Comparison of ENCODE assay signal across 10 cellular contexts in genomic region chr6:43180985-43181384, GRCh38. TPM values are rescaled to one million over a fixed set of nuclear protein-coding genes. Genes with fewer than 3 reads are reported as not detected.
A peak's percentile ranks its signal among the peaks of the same experiment; 100 is the strongest.
DNase-seq lines count a peak whose midpoint lies in the region; ATAC-seq and TF ChIP-seq lines count a peak whose summit lies in the region.
"Had no signal": no experiment of that assay in that cellular context is flagged by ENCODE, and none has a peak within 500 bp of the region (broad histone marks: within the 10 kb centered on the region; RNA-seq: fewer than 3 reads in every experiment).

No MANE protein-coding gene starts in this region.

- H2BK120ac ChIP-seq in IMR-90 (ENCODE audit: low read depth, low read length): no peak overlapping the region

- H3K9me1 ChIP-seq in IMR-90 (ENCODE audit: insufficient read depth, low read length): peaks cover 2% of the 10 kb centered on the region

- WGBS in IMR-90 (ENCODE audit: extremely low coverage in 2 of 2, insufficient read length in 1 of 2), 2 experiments: 73% methylated on average over 2 of the region's 5 CpGs; no CpG with 5 or more reads in 1 of the 2 experiments

- H2AFZ ChIP-seq in IMR-90 (replicated peaks; ENCODE audit: low read length, poor library complexity): no peak overlapping the region

- in situ Hi-C loops in IMR-90 (cut with MboI; ENCODE audit: low sequenced_read_pairs): no loop called here

- no peak overlapping the region for H4K91ac ChIP-seq in IMR-90 (ENCODE audit: insufficient read depth, low read depth, low read length)

- POLR2A ChIA-PET in CD4-positive, alpha-beta T cell (lab: Charles Lee): interaction anchor here (1.9 kb wide), 1 partner anchor 9 kb away, joined by 20 read pairs; the partner anchor contains the start of gene SRF
- POLR2A ChIA-PET in IMR-90 (lab: Charles Lee; ENCODE audit: unreplicated experiment): no interaction called here
- POLR2A ChIA-PET in naive thymus-derived CD8-positive, alpha-beta T cell (lab: Charles Lee): interaction anchor here (1.2 to 1.7 kb wide), 3 partner anchors 9 to 275 kb away, joined by 3 to 9 read pairs (median 5); partner anchors contain the start of genes DLK2, PPP2R5D and SRF

- peak overlapping the region; percentile 27; the same call in 1 of the 2 replicates for H3K4ac ChIP-seq in IMR-90 (ENCODE audit: low read depth, low read length)

- peaks cover 55% of the 10 kb centered on the region for H3K36me3 Mint-ChIP-seq in CD4-positive, alpha-beta T cell (ENCODE audit: low read depth)
- H3K36me3 Mint-ChIP-seq in naive thymus-derived CD8-positive, alpha-beta T cell: peaks cover 0 to 48% (median 8%) of the 10 kb centered on the region in 3 donors

- no peak overlapping the region for H2BK20ac ChIP-seq in IMR-90 (ENCODE audit: low read depth, low read length)

- ATAC-seq in CD4-positive, alpha-beta T cell (ENCODE audit: poor library complexity): no peak
- no peak for ATAC-seq in IMR-90 (ENCODE audit: low read depth)
- no peak for ATAC-seq in naive thymus-derived CD8-positive, alpha-beta T cell
- no peak for ATAC-seq in HG03135 (IDR thresholded peaks at IDR 0.05; ENCODE audit: unreplicated experiment)
- ATAC-seq in GM18519 (IDR thresholded peaks at IDR 0.05; ENCODE audit: low FRiP score, unreplicated experiment): no peak
- ATAC-seq in GM21723 (IDR thresholded peaks at IDR 0.05; ENCODE audit: unreplicated experiment): no peak

- no peaks in the 10 kb centered on the region for H3K9me3 Mint-ChIP-seq in CD4-positive, alpha-beta T cell
- no peaks in the 10 kb centered on the region for H3K9me3 Mint-ChIP-seq in naive thymus-derived CD8-positive, alpha-beta T cell

- peaks cover 2% of the 10 kb centered on the region for H3K4me1 ChIP-seq in IMR-90 (ENCODE audit: control insufficient read depth, insufficient read depth, low read length)

- no peak for DNase-seq in CD4-positive, alpha-beta T cell
- DNase-seq in IMR-90 (peak; percentile 19), amniotic epithelial cell (ENCODE audit: low read depth) (peak; percentile 58), NCI-H128 (lab: John Stamatoyannopoulos, UW; ENCODE audit: unreplicated experiment) (no peak)
- peak in 1 of 10 donors; percentile 11 for DNase-seq in naive thymus-derived CD8-positive, alpha-beta T cell
- DNase-seq: spleen, SW 1271 had no signal

- H3K18ac ChIP-seq in IMR-90 (ENCODE audit: low read depth, low read length): no peak overlapping the region

- H4K5ac ChIP-seq in IMR-90 (ENCODE audit: low read depth, low read length): no peak overlapping the region

- H2AK9ac ChIP-seq in IMR-90 (replicated peaks; ENCODE audit: low read depth, low read length, poor library complexity): no peak overlapping the region

- BruUV-seq in IMR-90 (replicated peaks; lab: Mats Ljungman, UMichigan): no TSS peak

- H3K27me3 Mint-ChIP-seq in CD4-positive, alpha-beta T cell: no peaks in the 10 kb centered on the region
- H3K27me3 Mint-ChIP-seq in naive thymus-derived CD8-positive, alpha-beta T cell: no peaks in the 10 kb centered on the region

- dilution Hi-C loops in IMR-90 (cut with HindIII; ENCODE audit: low sequenced_read_pairs, unreplicated experiment): no loop called here

- H3K79me1 ChIP-seq in IMR-90 (ENCODE audit: low read depth in 1 of 2, low read length in 2 of 2): peaks cover 17 to 59% of the 10 kb centered on the region in 2 experiments

- H3K36me3 ChIP-seq in IMR-90 (ENCODE audit: control insufficient read depth, insufficient read depth, low read length): peaks cover 46% of the 10 kb centered on the region

- H2BK15ac ChIP-seq in IMR-90 (ENCODE audit: low read depth, low read length): no peak overlapping the region

- H3K9me3 ChIP-seq in CD4-positive, alpha-beta T cell (ENCODE audit: control insufficient read depth, low read length): no peaks in the 10 kb centered on the region
- no peaks in the 10 kb centered on the region for H3K9me3 ChIP-seq in IMR-90 (ENCODE audit: control insufficient read depth, insufficient read depth, low read length)
- H3K9me3 ChIP-seq: spleen had no signal

- peak overlapping the region; percentile 88 to 97; a peak in 3 of 4 replicates for H4K8ac ChIP-seq in IMR-90 (ENCODE audit: low read depth in 2 of 2, low read length in 2 of 2)

- H3K4me2 ChIP-seq in IMR-90 (ENCODE audit: low read depth, low read length): no peak overlapping the region

- 0 out of 2 replicates have a peak overlapping the region, but pooled peaks have one; percentile 9 for H3K9ac ChIP-seq in IMR-90 (ENCODE audit: low read depth, low read length)

- TF ChIP-seq CTCF in CD4-positive, alpha-beta T cell (IDR thresholded peaks at IDR 0.05): no peak
- TF ChIP-seq CTCF in IMR-90 (conservative IDR thresholded peaks at IDR 0.05; ENCODE audit: low read depth, low read length): no peak

- CTCF ChIA-PET in CD4-positive, alpha-beta T cell (lab: Charles Lee): interaction anchor here (1.5 kb wide), 1 partner anchor 10 kb away, joined by 5 read pairs; the partner anchor contains the start of gene SRF
- CTCF ChIA-PET in IMR-90 (lab: Yijun Ruan, JAX): no interaction called here

- TF ChIP-seq POLR2A in IMR-90 (IDR thresholded peaks at IDR 0.05; ENCODE audit: low read depth, low read length): no peak

- H4K20me1 ChIP-seq in IMR-90 (ENCODE audit: insufficient read depth, low read length): peaks cover 7% of the 10 kb centered on the region

- peak overlapping the region; percentile 92 for H3K4me3 Mint-ChIP-seq in CD4-positive, alpha-beta T cell
- peak overlapping the region in 9 of 10 donors; percentile 86 to 97 (median 95) for H3K4me3 Mint-ChIP-seq in naive thymus-derived CD8-positive, alpha-beta T cell

- TF ChIP-seq RAD21 in IMR-90 (IDR thresholded peaks at IDR 0.05; ENCODE audit: low read length): no peak

- H3K4me1 Mint-ChIP-seq in CD4-positive, alpha-beta T cell (ENCODE audit: low read depth): peaks cover 49% of the 10 kb centered on the region
- H3K4me1 Mint-ChIP-seq in naive thymus-derived CD8-positive, alpha-beta T cell: peaks cover 35 to 58% (median 48%) of the 10 kb centered on the region in 4 donors

- no peak overlapping the region for H3K56ac ChIP-seq in IMR-90 (ENCODE audit: extremely low read depth, insufficient read depth, low read length)

- H3K27ac ChIP-seq in CD4-positive, alpha-beta T cell (ENCODE audit: low read depth, low read length): peak overlapping the region; percentile 64
- no peak overlapping the region for H3K27ac ChIP-seq in IMR-90 (ENCODE audit: insufficient read depth, low read length)

- intact Hi-C loops in CD4-positive, alpha-beta T cell (cut with DNase I, micrococcal nuclease): loop anchor here in 1 of 2 experiments (5.0 kb wide), 1 partner anchor 296 kb away; the partner anchor contains the start of gene TJAP1
- intact Hi-C loops in IMR-90 (cut with micrococcal nuclease): no loop called here

- no peaks in the 10 kb centered on the region for H3K27me3 ChIP-seq in CD4-positive, alpha-beta T cell (ENCODE audit: control insufficient read depth, insufficient read depth, low read length)
- no peaks in the 10 kb centered on the region for H3K27me3 ChIP-seq in IMR-90 (ENCODE audit: control insufficient read depth, insufficient read depth, low read length)
- H3K27me3 ChIP-seq: spleen had no signal

- peak overlapping the region; percentile 65; the same call in 1 of the 2 replicates for H3K23ac ChIP-seq in IMR-90 (ENCODE audit: low read depth, low read length)

- no peak overlapping the region for H2BK5ac ChIP-seq in IMR-90 (ENCODE audit: low read depth, low read length, poor library complexity, severe bottlenecking)

- H3K27ac Mint-ChIP-seq in CD4-positive, alpha-beta T cell: peak overlapping the region; percentile 75
- H3K27ac Mint-ChIP-seq in naive thymus-derived CD8-positive, alpha-beta T cell: peak overlapping the region; percentile 47 to 97 (median 96)

- no peak overlapping the region for H3K14ac ChIP-seq in IMR-90 (replicated peaks; ENCODE audit: low read depth, low read length)

- H2AK5ac ChIP-seq in IMR-90 (ENCODE audit: low read depth, low read length): no peak overlapping the region; the same call in 1 of the 2 replicates

- H3K4me3 ChIP-seq in IMR-90 (ENCODE audit: insufficient read depth, low read depth, low read length): no peak overlapping the region

TF ChIP-seq in IMR-90, 13 proteins besides CTCF, POLR2A, EP300 and RAD21 (continues in another document):
- TF ChIP-seq CEBPB (IDR thresholded peaks at IDR 0.05; ENCODE audit: low read depth, low read length) (no peak), MAFK (IDR thresholded peaks at IDR 0.05; ENCODE audit: low read depth, low read length) (no peak), RFX5 (IDR thresholded peaks at IDR 0.05; ENCODE audit: low read depth, low read length) (no peak), MAZ (IDR thresholded peaks at IDR 0.05; ENCODE audit: borderline replicate concordance, low read depth, low read length) (no peak), CHD1 (IDR thresholded peaks at IDR 0.05; ENCODE audit: low read depth, low read length) (no peak), SMC3 (IDR thresholded peaks at IDR 0.05; ENCODE audit: low read depth, low read length) (no peak), MXI1 (IDR thresholded peaks at IDR 0.05; ENCODE audit: borderline replicate concordance, low read depth, low read length) (no peak), RCOR1 (IDR thresholded peaks at IDR 0.05; ENCODE audit: insufficient replicate concordance, low read length) (no peak)

RNA-seq across cellular contexts. Expression of gene CUL9, which starts 1.0 kb away (rescaled TPM):
- total RNA-seq in CD4-positive, alpha-beta T cell: 10 to 100 TPM; 75.5 to 79.2 TPM
- total RNA-seq in IMR-90 (2012; rRNA removed): 6.1 and 7.7 TPM in 2 replicates
- 19.1 and 19.5 TPM in 2 replicates for polyA plus RNA-seq in IMR-90 (2012; rRNA removed)
- 10.0 and 10.2 TPM in 2 replicates for polyA plus RNA-seq in IMR-90 (2012; cell fraction: cytosol; rRNA removed)
- polyA plus RNA-seq in IMR-90 (2012; cell fraction: nucleus; rRNA removed; ENCODE audit: low replicate concordance): 166 and 221 TPM in 2 replicates
- total RNA-seq in naive thymus-derived CD8-positive, alpha-beta T cell: 100 to 1,000 TPM; 101 to 110 TPM
- 10 to 100 TPM in 2 of 3 donors, 1 to 10 TPM in 1; 6.8 to 10.4 (median 10.3) TPM for polyA plus RNA-seq in naive thymus-derived CD8-positive, alpha-beta T cell

RNA-seq across cellular contexts. Expression of gene SRF, which starts 9.9 kb away (rescaled TPM):
- 10 to 100 TPM; 22.8 to 23.7 TPM for total RNA-seq in CD4-positive, alpha-beta T cell
- total RNA-seq in IMR-90 (2012; rRNA removed): 20.6 TPM in 2 replicates
- 56.3 and 69.1 TPM in 2 replicates for polyA plus RNA-seq in IMR-90 (2012; rRNA removed)
- polyA plus RNA-seq in IMR-90 (2012; cell fraction: cytosol; rRNA removed): 36.9 and 62.2 TPM in 2 replicates
- polyA plus RNA-seq in IMR-90 (2012; cell fraction: nucleus; rRNA removed; ENCODE audit: low replicate concordance): 71.8 and 84.9 TPM in 2 replicates
- 10 to 100 TPM; 26.5 to 27.3 TPM for total RNA-seq in naive thymus-derived CD8-positive, alpha-beta T cell
- polyA plus RNA-seq in naive thymus-derived CD8-positive, alpha-beta T cell: 1 to 10 TPM; 3.9 to 6.9 (median 5.2) TPM

RNA-seq across cellular contexts. Expression of gene DNPH1, which starts 48.3 kb away (rescaled TPM):
- total RNA-seq in CD4-positive, alpha-beta T cell: 10 to 100 TPM; 27.3 to 30.6 TPM
- 19.0 and 22.8 TPM in 2 replicates for total RNA-seq in IMR-90 (2012; rRNA removed)
- 47.8 and 58.0 TPM in 2 replicates for polyA plus RNA-seq in IMR-90 (2012; rRNA removed)
- 192 and 227 TPM in 2 replicates for polyA plus RNA-seq in IMR-90 (2012; cell fraction: cytosol; rRNA removed)
- polyA plus RNA-seq in IMR-90 (2012; cell fraction: nucleus; rRNA removed; ENCODE audit: low replicate concordance): 42.4 and 83.8 TPM in 2 replicates
- total RNA-seq in naive thymus-derived CD8-positive, alpha-beta T cell: 10 to 100 TPM; 45.9 to 53.8 TPM
- 100 to 1,000 TPM; 109 to 173 (median 121) TPM for polyA plus RNA-seq in naive thymus-derived CD8-positive, alpha-beta T cell

Comparison
In these comparisons a context has a peak if more than half of its experiments do, and no peak if none do; other contexts are left out.
1. DNase-seq: peak in IMR-90 (single experiment) and amniotic epithelial cell (single experiment); none in CD4-positive, alpha-beta T cell (0 of 10) and NCI-H128 (single experiment).